ENCODE assay signal across 21 cellular contexts in the genomic region with DNA sequence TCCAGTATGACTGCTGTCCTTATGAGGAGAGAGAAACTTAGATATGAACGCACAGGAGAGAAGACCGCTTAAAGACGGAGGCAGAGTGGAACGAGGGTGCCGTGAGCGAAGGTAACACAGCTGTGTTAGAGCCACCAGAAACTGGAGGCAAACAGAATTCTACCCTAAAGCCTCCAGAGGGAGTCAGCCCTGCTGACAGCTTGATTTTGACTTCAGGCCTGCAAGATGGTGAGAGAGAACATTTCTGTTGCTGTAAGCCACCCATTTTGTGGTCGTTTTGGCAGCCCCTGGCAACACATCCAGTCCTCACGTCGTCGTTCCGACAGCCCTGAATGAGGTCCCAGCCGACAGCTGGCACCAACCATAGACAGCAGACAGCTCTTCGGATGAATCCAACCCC.
"Had no signal": no experiment of that assay in that cellular context is flagged by ENCODE, and none has a peak within 500 bp of the region (broad histone marks: within the 10 kb centered on the region; RNA-seq: fewer than 3 reads in every experiment).

No MANE protein-coding gene starts in this region.

- H3K4me3 Mint-ChIP-seq: activated naive CD8-positive, alpha-beta T cell treated with anti-CD3 and anti-CD28 coated beads for 36 hours; mesothelial cell of epicardium; nephron progenitor cell; stimulated activated naive CD8-positive, alpha-beta T cell treated with anti-CD3 and anti-CD28 coated beads, Interleukin-15, Interleukin-2, amounts not matched to agents 100 ng/mL and 50 ng/mL, for 24 hours had no signal

- H3K27me3 ChIP-seq: body of pancreas, colonic mucosa, heart left ventricle, left lung, right atrium auricular region, transverse colon, vagina had no signal

- H3K27ac Mint-ChIP-seq: activated naive CD8-positive, alpha-beta T cell treated with anti-CD3 and anti-CD28 coated beads for 36 hours; mesothelial cell of epicardium; nephron progenitor cell; stimulated activated naive CD8-positive, alpha-beta T cell treated with anti-CD3 and anti-CD28 coated beads, Interleukin-15, Interleukin-2, amounts not matched to agents 100 ng/mL and 50 ng/mL, for 24 hours had no signal

- H3K36me3 Mint-ChIP-seq: activated naive CD8-positive, alpha-beta T cell treated with anti-CD3 and anti-CD28 coated beads for 36 hours; mesothelial cell of epicardium had no signal

- H3K27ac ChIP-seq: body of pancreas, colonic mucosa, gastrocnemius medialis, heart left ventricle, left lung, right atrium auricular region, skin epidermis, transverse colon, vagina had no signal

- H3K9me3 Mint-ChIP-seq: activated naive CD8-positive, alpha-beta T cell treated with anti-CD3 and anti-CD28 coated beads for 36 hours; mesothelial cell of epicardium; nephron progenitor cell; stimulated activated naive CD8-positive, alpha-beta T cell treated with anti-CD3 and anti-CD28 coated beads, Interleukin-15, Interleukin-2, amounts not matched to agents 100 ng/mL and 50 ng/mL, for 24 hours had no signal

- DNase-seq: activated CD4-positive, alpha-beta T cell treated with anti-CD3 and anti-CD28 coated beads, Interleukin-2, amount 50 U/mL, for 4 hours; activated naive CD8-positive, alpha-beta T cell treated with anti-CD3 and anti-CD28 coated beads for 36 hours; activated T-cell treated with anti-CD3 and anti-CD28 coated beads for 4 hours; amniotic stem cell; body of pancreas; caudate nucleus; colonic mucosa; gastrocnemius medialis; left lung; nephron progenitor cell; occipital lobe; stimulated activated CD4-positive, alpha-beta T cell treated with anti-CD3 and anti-CD28 coated beads, Interleukin-15, amount 100 ng/mL, for 24 hours; stimulated activated CD4-positive, alpha-beta T cell treated with anti-CD3 and anti-CD28 coated beads, Interleukin-2, amount 100 ng/mL, for 48 hours; T-helper 2 cell; transverse colon had no signal

- H3K27me3 Mint-ChIP-seq: activated naive CD8-positive, alpha-beta T cell treated with anti-CD3 and anti-CD28 coated beads for 36 hours; stimulated activated naive CD8-positive, alpha-beta T cell treated with anti-CD3 and anti-CD28 coated beads, Interleukin-15, Interleukin-2, amounts not matched to agents 100 ng/mL and 50 ng/mL, for 24 hours had no signal

- H3K9me3 ChIP-seq: body of pancreas, colonic mucosa, gastrocnemius medialis, heart left ventricle, left lung, right atrium auricular region, transverse colon, vagina had no signal

- H3K4me3 ChIP-seq: body of pancreas, colonic mucosa, gastrocnemius medialis, heart left ventricle, left lung, right atrium auricular region, skin epidermis, transverse colon, vagina had no signal

- H3K36me3 ChIP-seq: colonic mucosa, gastrocnemius medialis, right atrium auricular region, transverse colon, vagina had no signal

- ATAC-seq: body of pancreas, gastrocnemius medialis, heart left ventricle, left lung had no signal
